ENCODE assay signal across 1 cellular context in genomic region chr19:3322199-3322978, GRCh38.
TF ChIP-seq lines count a peak whose summit lies in the region.

No MANE protein-coding gene starts in this region.

TF ChIP-seq in HEK293, 187 proteins besides CTCF, POLR2A, EP300 and RAD21 (continued from another document):
- TF ChIP-seq, protein P1, sequence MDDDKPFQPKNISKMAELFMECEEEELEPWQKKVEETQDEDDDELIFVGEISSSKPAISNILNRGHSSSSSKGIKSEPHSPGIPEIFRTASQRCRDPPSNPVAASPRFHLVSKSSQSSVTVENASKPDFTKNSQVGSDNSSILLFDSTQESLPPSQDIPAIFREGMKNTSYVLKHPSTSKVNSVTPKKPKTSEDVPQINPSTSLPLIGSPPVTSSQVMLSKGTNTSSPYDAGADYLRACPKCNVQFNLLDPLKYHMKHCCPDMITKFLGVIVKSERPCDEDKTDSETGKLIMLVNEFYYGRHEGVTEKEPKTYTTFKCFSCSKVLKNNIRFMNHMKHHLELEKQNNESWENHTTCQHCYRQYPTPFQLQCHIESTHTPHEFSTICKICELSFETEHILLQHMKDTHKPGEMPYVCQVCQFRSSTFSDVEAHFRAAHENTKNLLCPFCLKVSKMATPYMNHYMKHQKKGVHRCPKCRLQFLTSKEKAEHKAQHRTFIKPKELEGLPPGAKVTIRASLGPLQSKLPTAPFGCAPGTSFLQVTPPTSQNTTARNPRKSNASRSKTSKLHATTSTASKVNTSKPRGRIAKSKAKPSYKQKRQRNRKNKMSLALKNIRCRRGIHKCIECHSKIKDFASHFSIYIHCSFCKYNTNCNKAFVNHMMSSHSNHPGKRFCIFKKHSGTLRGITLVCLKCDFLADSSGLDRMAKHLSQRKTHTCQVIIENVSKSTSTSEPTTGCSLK (tag by site-specific recombination; IDR thresholded peaks at IDR 0.05), result no peak
